In the genomic region with DNA sequence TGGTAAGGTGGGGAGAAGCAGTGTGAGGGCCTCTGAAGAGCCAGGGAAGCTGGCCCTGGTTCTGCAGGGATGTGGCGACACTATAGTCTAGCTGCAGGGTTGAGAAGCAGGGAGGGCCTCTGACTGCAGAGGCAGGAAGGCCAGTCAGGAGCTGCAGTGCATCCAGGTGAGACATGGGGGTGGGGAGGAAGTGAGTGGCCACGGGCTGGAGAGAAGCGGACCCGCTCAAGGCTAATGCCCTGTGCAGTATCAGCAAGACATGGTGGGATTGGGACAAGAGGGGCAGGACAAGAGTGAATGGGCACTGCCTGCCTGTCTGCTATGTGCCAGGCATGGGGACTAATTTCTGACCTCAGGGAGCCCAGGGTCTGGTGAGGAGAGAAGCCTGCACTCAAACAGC, we compare ENCODE assay signal across 21 cellular contexts.
DNase-seq lines count a peak whose midpoint lies in the region; ATAC-seq and TF ChIP-seq lines count a peak whose summit lies in the region.
"Had no signal": no experiment of that assay in that cellular context is flagged by ENCODE, and none has a peak within 500 bp of the region (broad histone marks: within the 10 kb centered on the region; RNA-seq: fewer than 3 reads in every experiment).

No MANE protein-coding gene starts in this region.

- intact Hi-C loops in CD4-positive, alpha-beta memory T cell (cut with micrococcal nuclease) = loop anchor here (5.0 kb wide), 1 partner anchor 34 kb away; no protein-coding TSS in a partner anchor
- intact Hi-C loops in ascending aorta (cut with DNase I) = no loop called here

- DNase-seq in T-helper 1 cell = no peak
- DNase-seq in CD4-positive, alpha-beta memory T cell = no peak
- no peak for DNase-seq in memory B cell (ENCODE audit: low spot score in 2 of 2)
- no peak for DNase-seq in SIG-M5 (lab: John Stamatoyannopoulos, UW)
- no peak for DNase-seq in ascending aorta (ENCODE audit: low spot score in 2 of 2)
- no peak for DNase-seq in NCI-H187 treated with DMSO at 0.1 percent for 48 hours (lab: John Stamatoyannopoulos, UW)
- DNase-seq: COR-L47, DMS153, EL, Karpas-422, MM.1S, NCI-H1105, NCI-H2029, NCI-H2171 treated with DMSO at 0.1 percent for 48 hours, NCI-H510A had no signal

- H3K27ac ChIP-seq in CD4-positive, alpha-beta memory T cell (ENCODE audit: low read depth, low read length) = no peak overlapping the region
- H3K27ac ChIP-seq in ascending aorta = no peak overlapping the region
- H3K27ac ChIP-seq: 22Rv1, BLaER1 had no signal

- CTCF ChIA-PET in CD4-positive, alpha-beta memory T cell (lab: Charles Lee; ENCODE audit: partially characterized antibody) = interaction anchor here (1.5 kb wide), 1 partner anchor 127 kb away, joined by 4 read pairs; no protein-coding TSS in a partner anchor

- no peak overlapping the region for H3K4me3 Mint-ChIP-seq in T-helper 1 cell treated with Interleukin-12 subunit alpha and Interleukin-12 subunit beta and Interleukin-4 antibody, amounts not matched to agents 30 μg/mL and 1 μg/mL, for 36 hours
- H3K4me3 Mint-ChIP-seq in CD4-positive, alpha-beta memory T cell = no peak overlapping the region
- H3K4me3 Mint-ChIP-seq in activated T-helper 17 cell treated with anti-CD3 and anti-CD28 coated beads, Interleukin-2, amount 50 U/mL, for 72 hours = no peak overlapping the region
- no peak overlapping the region for H3K4me3 Mint-ChIP-seq in memory B cell

- no peak overlapping the region for H3K4me3 ChIP-seq in CD4-positive, alpha-beta memory T cell (ENCODE audit: low read length in 2 of 2)
- H3K4me3 ChIP-seq in ascending aorta = no peak overlapping the region
- H3K4me3 ChIP-seq: BLaER1, HAP-1 had no signal

- H3K27me3 Mint-ChIP-seq in T-helper 1 cell treated with Interleukin-12 subunit alpha and Interleukin-12 subunit beta and Interleukin-4 antibody, amounts not matched to agents 30 μg/mL and 1 μg/mL, for 36 hours (ENCODE audit: low read depth) = no peaks in the 10 kb centered on the region
- no peaks in the 10 kb centered on the region for H3K27me3 Mint-ChIP-seq in CD4-positive, alpha-beta memory T cell
- H3K27me3 Mint-ChIP-seq in activated T-helper 17 cell treated with anti-CD3 and anti-CD28 coated beads, Interleukin-2, amount 50 U/mL, for 72 hours = no peaks in the 10 kb centered on the region
- no peaks in the 10 kb centered on the region for H3K27me3 Mint-ChIP-seq in memory B cell

- TF ChIP-seq CTCF in ascending aorta (IDR thresholded peaks at IDR 0.05) = no peak

- peaks cover 50% of the 10 kb centered on the region for H3K36me3 Mint-ChIP-seq in T-helper 1 cell treated with Interleukin-12 subunit alpha and Interleukin-12 subunit beta and Interleukin-4 antibody, amounts not matched to agents 30 μg/mL and 1 μg/mL, for 36 hours (ENCODE audit: low read depth)
- H3K36me3 Mint-ChIP-seq in CD4-positive, alpha-beta memory T cell = peaks cover 47 to 80% of the 10 kb centered on the region in 2 donors
- H3K36me3 Mint-ChIP-seq in activated T-helper 17 cell treated with anti-CD3 and anti-CD28 coated beads, Interleukin-2, amount 50 U/mL, for 72 hours (ENCODE audit: low read depth) = peaks cover 99% of the 10 kb centered on the region
- H3K36me3 Mint-ChIP-seq in memory B cell = peaks cover 35% of the 10 kb centered on the region

- H3K9me3 Mint-ChIP-seq in T-helper 1 cell treated with Interleukin-12 subunit alpha and Interleukin-12 subunit beta and Interleukin-4 antibody, amounts not matched to agents 30 μg/mL and 1 μg/mL, for 36 hours = no peaks in the 10 kb centered on the region
- no peaks in the 10 kb centered on the region for H3K9me3 Mint-ChIP-seq in CD4-positive, alpha-beta memory T cell
- no peaks in the 10 kb centered on the region for H3K9me3 Mint-ChIP-seq in activated T-helper 17 cell treated with anti-CD3 and anti-CD28 coated beads, Interleukin-2, amount 50 U/mL, for 72 hours
- no peaks in the 10 kb centered on the region for H3K9me3 Mint-ChIP-seq in memory B cell

- H3K9me3 ChIP-seq in CD4-positive, alpha-beta memory T cell (ENCODE audit: control insufficient read depth in 1 of 2, low read length in 2 of 2) = no peaks in the 10 kb centered on the region
- no peaks in the 10 kb centered on the region for H3K9me3 ChIP-seq in ascending aorta
- H3K9me3 ChIP-seq: BLaER1, HAP-1 had no signal

- peaks cover 64% of the 10 kb centered on the region for H3K36me3 ChIP-seq in CD4-positive, alpha-beta memory T cell (ENCODE audit: insufficient read depth, low read length)
- peaks cover 19 to 48% of the 10 kb centered on the region in 2 donors for H3K36me3 ChIP-seq in ascending aorta

- H3K4me1 ChIP-seq in CD4-positive, alpha-beta memory T cell (ENCODE audit: insufficient read depth, low read length) = no peaks in the 10 kb centered on the region
- H3K4me1 ChIP-seq in ascending aorta = peaks cover 12 to 33% of the 10 kb centered on the region in 2 donors
- H3K4me1 ChIP-seq: HAP-1 had no signal

- peak overlapping the region; percentile 33 for H3K27ac Mint-ChIP-seq in T-helper 1 cell treated with Interleukin-12 subunit alpha and Interleukin-12 subunit beta and Interleukin-4 antibody, amounts not matched to agents 30 μg/mL and 1 μg/mL, for 36 hours
- peak overlapping the region in 5 of 7 donors; percentile 42 to 84 (median 79) for H3K27ac Mint-ChIP-seq in CD4-positive, alpha-beta memory T cell
- peak overlapping the region; percentile 37 for H3K27ac Mint-ChIP-seq in activated T-helper 17 cell treated with anti-CD3 and anti-CD28 coated beads, Interleukin-2, amount 50 U/mL, for 72 hours
- peak overlapping the region; percentile 81 for H3K27ac Mint-ChIP-seq in memory B cell

- no peaks in the 10 kb centered on the region for H3K27me3 ChIP-seq in CD4-positive, alpha-beta memory T cell (ENCODE audit: insufficient read depth, low read length)
- H3K27me3 ChIP-seq in ascending aorta = no peaks in the 10 kb centered on the region
- H3K27me3 ChIP-seq: BLaER1 had no signal

- no peak for ATAC-seq in activated T-helper 17 cell treated with anti-CD3 and anti-CD28 coated beads, Interleukin-2, amount 50 U/mL, for 72 hours (replicated peaks)
- ATAC-seq in memory B cell (ENCODE audit: low read depth) = no peak
- ATAC-seq: Panc1 had no signal

- POLR2A ChIA-PET in CD4-positive, alpha-beta memory T cell (lab: Charles Lee; ENCODE audit: partially characterized antibody) = no interaction called here

- H3K4me1 Mint-ChIP-seq in T-helper 1 cell treated with Interleukin-12 subunit alpha and Interleukin-12 subunit beta and Interleukin-4 antibody, amounts not matched to agents 30 μg/mL and 1 μg/mL, for 36 hours (ENCODE audit: low read depth) = peaks cover 6% of the 10 kb centered on the region
- peaks cover 0 to 17% (median 7%) of the 10 kb centered on the region in 4 donors for H3K4me1 Mint-ChIP-seq in CD4-positive, alpha-beta memory T cell
- H3K4me1 Mint-ChIP-seq in activated T-helper 17 cell treated with anti-CD3 and anti-CD28 coated beads, Interleukin-2, amount 50 U/mL, for 72 hours = peaks cover 4% of the 10 kb centered on the region
- H3K4me1 Mint-ChIP-seq in memory B cell = peaks cover 14% of the 10 kb centered on the region
